In the genomic region with DNA sequence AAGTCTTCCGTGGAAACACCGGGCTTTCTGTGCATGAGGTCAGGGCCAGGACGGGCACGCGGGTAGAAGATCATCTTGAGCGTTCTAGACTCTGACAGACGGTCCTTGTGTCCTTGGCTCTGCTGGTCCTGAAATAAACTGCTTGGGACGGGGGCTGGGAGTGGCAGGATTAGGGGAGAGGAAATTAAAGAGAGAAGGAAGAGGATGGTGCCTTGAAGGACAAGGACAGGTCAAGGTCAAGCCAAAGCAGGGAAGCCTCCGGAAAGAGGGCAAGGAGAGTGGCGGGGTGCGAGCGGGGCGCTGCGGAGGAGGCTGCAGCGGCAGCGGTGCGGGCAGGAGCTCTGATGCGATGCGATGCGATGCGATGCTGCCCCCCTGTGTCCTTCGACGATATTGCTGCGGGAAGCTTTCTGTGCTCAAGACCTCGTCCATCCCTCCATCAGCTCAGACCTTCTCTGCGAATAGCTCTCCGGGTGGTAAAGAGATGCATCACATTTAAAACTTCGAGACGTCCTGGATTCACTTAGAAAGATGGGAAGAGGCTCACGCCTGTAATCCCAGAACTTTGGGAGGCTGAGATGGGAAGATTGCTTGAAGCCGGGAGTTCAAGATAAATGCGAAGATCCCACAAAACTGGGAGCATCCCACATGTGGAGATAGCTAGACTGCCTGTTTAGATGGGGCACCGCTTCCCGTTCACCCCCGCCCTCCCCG, we compare ENCODE assay signal across 8 cellular contexts.
DNase-seq lines count a peak whose midpoint lies in the region; ATAC-seq, FAIRE-seq and TF ChIP-seq lines count a peak whose summit lies in the region.

No MANE protein-coding gene starts in this region.

- FAIRE-seq in GM12878 (lab: Jason Lieb, UNC): no peak

- TF ChIP-seq POLR2A in GM12878 (IDR thresholded peaks at IDR 0.05; ENCODE audit: low read depth, low read length): no peak

- POLR2A ChIA-PET in GM12878 (lab: Charles Lee): no interaction called here

- H3K9ac ChIP-seq in NT2/D1 (ENCODE audit: insufficient read length, low read depth) (peak overlapping the region; percentile 29), GM12878 (ENCODE audit: control insufficient read depth, insufficient read depth, low read length) (no peak overlapping the region)

- H3K27me3 ChIP-seq in NT2/D1 (ENCODE audit: insufficient read depth, insufficient read length) (peaks cover 33% of the 10 kb centered on the region), GM12878 (replicated peaks in 1 of 2; ENCODE audit: control insufficient read depth in 2 of 2, insufficient read depth in 2 of 2, low read length in 1 of 2) (no peaks in the 10 kb centered on the region)

- SMC1A ChIA-PET in GM12878 (lab: Charles Lee; ENCODE audit: uncharacterized antibody, unreplicated experiment): interaction anchor here (1.6 kb wide), 2 partner anchors 1044 to 1754 kb away, joined by 4 to 9 read pairs; no protein-coding TSS in a partner anchor

- H3K9me3 ChIP-seq in NT2/D1 (ENCODE audit: insufficient read depth, low read length): no peaks in the 10 kb centered on the region
- no peaks in the 10 kb centered on the region for H3K9me3 ChIP-seq in GM12878 (replicated peaks; ENCODE audit: control insufficient read depth, insufficient read depth, low read length)

- TF ChIP-seq EP300 in GM12878 (IDR thresholded peaks at IDR 0.05; ENCODE audit: borderline replicate concordance in 1 of 2, control insufficient read depth in 1 of 2, low read depth in 2 of 2, low read length in 2 of 2): no peak

- peak; percentile 48 for TF ChIP-seq RAD21 in GM12878 (IDR thresholded peaks at IDR 0.05; ENCODE audit: insufficient read depth, low read depth, low read length)

- H2AFZ ChIP-seq in GM12878 (ENCODE audit: control insufficient read depth, low read depth, low read length): no peak overlapping the region

- BruUV-seq in GM12878 (replicated peaks; lab: Mats Ljungman, UMichigan): no TSS peak

- H3K4me1 ChIP-seq in NT2/D1 (ENCODE audit: insufficient read depth, insufficient read length) (no peaks in the 10 kb centered on the region), GM12878 (ENCODE audit: control insufficient read depth, insufficient read depth, low read length) (no peaks in the 10 kb centered on the region)

- H4K20me1 ChIP-seq in GM12878 (ENCODE audit: control insufficient read depth, insufficient read depth): no peaks in the 10 kb centered on the region

- intact Hi-C loops in GM12878 (cut with micrococcal nuclease; ENCODE audit: unreplicated experiment): loop anchor here (5.0 to 10.0 kb wide), 2 partner anchors 1372 to 1479 kb away; no protein-coding TSS in a partner anchor

- in situ Hi-C loops in GM12878 (cut with MboI): no loop called here

- peak; percentile 80 for TF ChIP-seq CTCF in GM12875 (IDR thresholded peaks at IDR 0.05; ENCODE audit: borderline replicate concordance, insufficient read depth, low read depth, low read length)
- peak; percentile 47 to 76 (median 73) for TF ChIP-seq CTCF in GM12878 (IDR thresholded peaks at IDR 0.05 in 2 of 3, conservative IDR thresholded peaks at IDR 0.05 in 1 of 3; ENCODE audit: control insufficient read depth in 2 of 3, extremely low read depth in 1 of 3, insufficient read depth in 1 of 3, low read depth in 3 of 3, low read length in 3 of 3)

- H3K4me2 ChIP-seq in GM12878 (ENCODE audit: control insufficient read depth, insufficient read depth): no peak overlapping the region

- RAD21 ChIA-PET in GM12878 (lab: Charles Lee; ENCODE audit: unreplicated experiment): interaction anchor here (0.9 to 1.5 kb wide), 5 partner anchors 8 to 1754 kb away, joined by 3 to 8 read pairs (median 3); no protein-coding TSS in a partner anchor

- H3K4me3 ChIP-seq in GM12875 (ENCODE audit: low read depth, low read length) (no peak overlapping the region), NT2/D1 (ENCODE audit: insufficient read length, low read depth) (no peak overlapping the region), GM12878 (no peak overlapping the region)

- no peaks in the 10 kb centered on the region for H3K36me3 ChIP-seq in NT2/D1 (ENCODE audit: insufficient read depth, insufficient read length, low read length)
- H3K36me3 ChIP-seq in GM12878 (ENCODE audit: control insufficient read depth in 2 of 2, insufficient read depth in 2 of 2, low read length in 1 of 2): no peaks in the 10 kb centered on the region

- ATAC-seq in HG03442 (IDR thresholded peaks at IDR 0.05; ENCODE audit: unreplicated experiment) (peak; percentile 81), GM12878 (peak; percentile 94), HG02763 (IDR thresholded peaks at IDR 0.05; ENCODE audit: unreplicated experiment) (no peak)

- DNase-seq in A172 (ENCODE audit: low spot score) (peak; percentile 5), NT2/D1 (ENCODE audit: low read depth, low spot score) (peak; percentile 84), GM12878 (ENCODE audit: low read depth, low spot score) (no peak), inferior parietal cortex (ENCODE audit: extremely low spot score) (peak; percentile 88)
- DNase-seq in stimulated activated CD4-positive, alpha-beta T cell treated with anti-CD3 and anti-CD28 coated beads, Interleukin-4, amount 100 ng/mL, for 1 hour: peak; percentile 35

- 16% methylated on average over 34 of the region's 36 CpGs for WGBS in GM12878 (ENCODE audit: insufficient coverage, insufficient replicate concordance, low lambda C conversion rate, missing lambda C conversion rate)

- H3K27ac ChIP-seq in GM12878 (ENCODE audit: control insufficient read depth, insufficient read depth): no peak overlapping the region

- no peaks in the 10 kb centered on the region for H3K79me2 ChIP-seq in GM12878 (ENCODE audit: control insufficient read depth, insufficient read depth, low read length)

- CTCF ChIA-PET in GM12878 (lab: Yijun Ruan, JAX): interaction anchor here (0.6 to 2.5 kb wide), 13 partner anchors 11 to 1755 kb away, joined by 3 to 15 read pairs (median 3); no protein-coding TSS in a partner anchor

TF ChIP-seq in GM12878, 131 proteins besides CTCF, POLR2A, EP300 and RAD21:
- TF ChIP-seq SPI1 (IDR thresholded peaks at IDR 0.05; ENCODE audit: borderline replicate concordance, insufficient read depth, low read depth, low read length): no peak
- TF ChIP-seq PAX5 (IDR thresholded peaks at IDR 0.05; ENCODE audit: borderline replicate concordance, low read depth, low read length): no peak
- no peak for TF ChIP-seq ZNF217 (IDR thresholded peaks at IDR 0.05)
- TF ChIP-seq MXI1 (IDR thresholded peaks at IDR 0.05; ENCODE audit: low read depth, low read length): no peak
- peak; percentile 49; the same call in 1 of the 2 replicates for TF ChIP-seq SMC3 (IDR thresholded peaks at IDR 0.05; ENCODE audit: borderline replicate concordance, low read length)
- no peak for TF ChIP-seq ETV6 (conservative IDR thresholded peaks at IDR 0.05 in 1 of 2, IDR thresholded peaks at IDR 0.05 in 1 of 2; ENCODE audit: borderline replicate concordance in 1 of 2, low read depth in 1 of 2)
- TF ChIP-seq, protein P1, sequence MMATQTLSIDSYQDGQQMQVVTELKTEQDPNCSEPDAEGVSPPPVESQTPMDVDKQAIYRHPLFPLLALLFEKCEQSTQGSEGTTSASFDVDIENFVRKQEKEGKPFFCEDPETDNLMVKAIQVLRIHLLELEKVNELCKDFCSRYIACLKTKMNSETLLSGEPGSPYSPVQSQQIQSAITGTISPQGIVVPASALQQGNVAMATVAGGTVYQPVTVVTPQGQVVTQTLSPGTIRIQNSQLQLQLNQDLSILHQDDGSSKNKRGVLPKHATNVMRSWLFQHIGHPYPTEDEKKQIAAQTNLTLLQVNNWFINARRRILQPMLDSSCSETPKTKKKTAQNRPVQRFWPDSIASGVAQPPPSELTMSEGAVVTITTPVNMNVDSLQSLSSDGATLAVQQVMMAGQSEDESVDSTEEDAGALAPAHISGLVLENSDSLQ (IDR thresholded peaks at IDR 0.05): no peak
TF ChIP-seq in GM12878: peak in this region for 1.
